In genomic region chr2:154537845-154538244, GRCh38 we compare ENCODE assay signal across 23 cellular contexts.
A peak's percentile ranks its signal among the peaks of the same experiment; 100 is the strongest.
DNase-seq lines count a peak whose midpoint lies in the region; ATAC-seq and TF ChIP-seq lines count a peak whose summit lies in the region.
"Had no signal": no experiment of that assay in that cellular context is flagged by ENCODE, and none has a peak within 500 bp of the region (broad histone marks: within the 10 kb centered on the region; RNA-seq: fewer than 3 reads in every experiment).

No MANE protein-coding gene starts in this region.

- H3K4me1 ChIP-seq in right atrium auricular region: no peaks in the 10 kb centered on the region

- H3K9me3 ChIP-seq in right atrium auricular region: no peaks in the 10 kb centered on the region
- H3K9me3 ChIP-seq: SK-N-SH had no signal

- no peaks in the 10 kb centered on the region for H3K27me3 ChIP-seq in right atrium auricular region

- TF ChIP-seq CTCF in right atrium auricular region (IDR thresholded peaks at IDR 0.05): no peak

- H3K36me3 ChIP-seq in right atrium auricular region: no peaks in the 10 kb centered on the region

- H3K27ac ChIP-seq in right atrium auricular region: no peak overlapping the region
- H3K27ac ChIP-seq: C4-2B, HL-60 had no signal

- H3K4me3 ChIP-seq in right atrium auricular region: no peak overlapping the region
- H3K4me3 ChIP-seq: GM23338 had no signal

- intact Hi-C loops in Right ventricle myocardium superior (cut with DNase I): no loop called here
- intact Hi-C loops in left ventricle myocardium superior (cut with micrococcal nuclease): no loop called here

- ATAC-seq in Right ventricle myocardium superior (ENCODE audit: poor library complexity) (peak; percentile 10), left ventricle myocardium superior (peak; percentile 70), GM21717 (IDR thresholded peaks at IDR 0.05; ENCODE audit: unreplicated experiment) (no peak), GM19452 (IDR thresholded peaks at IDR 0.05; ENCODE audit: unreplicated experiment) (no peak)
- ATAC-seq: GM23338, T-cell had no signal

- DNase-seq in Right ventricle myocardium superior: no peak
- no peak for DNase-seq in right atrium auricular region (ENCODE audit: low spot score)
- peak; percentile 9 for DNase-seq in NCI-H774 (lab: John Stamatoyannopoulos, UW)
- no peak for DNase-seq in left ventricle myocardium superior
- no peak for DNase-seq in AG08395 (ENCODE audit: low spot score)
- DNase-seq: ACHN, AML-193, GF-D8, HCEC 1CT, IMR-90, NCI-H1048, NCI-H1694, NCI-H345, NCI-H524 treated with DMSO at 0.1 percent for 48 hours, OCI-M1, SHP77 treated with DMSO at 0.1 percent for 48 hours, SK-N-SH, T-cell had no signal

Comparison
In these comparisons a context has a peak if more than half of its experiments do, and no peak if none do; other contexts are left out.
1. ATAC-seq: peak in Right ventricle myocardium superior (single experiment) and left ventricle myocardium superior (single experiment); none in GM21717 (single experiment) and GM19452 (single experiment).